In genomic region chr7:73360590-73360989, GRCh38 we compare ENCODE assay signal across 12 cellular contexts. TPM values are rescaled to one million over a fixed set of nuclear protein-coding genes. Genes with fewer than 3 reads are reported as not detected.
"Had no signal": no experiment of that assay in that cellular context is flagged by ENCODE, and none has a peak within 500 bp of the region (broad histone marks: within the 10 kb centered on the region; RNA-seq: fewer than 3 reads in every experiment).

No MANE protein-coding gene starts in this region.

RNA-seq across cellular contexts. Expression of gene FKBP6, which starts 32.6 kb away (rescaled TPM):
- total RNA-seq: OCI-LY7, PC-3, PC-9, Peyer's patch, Right ventricle myocardium inferior, Right ventricle myocardium superior, RPMI7951, SJCRH30, SJSA1, SK-MEL-5, T-cell had no signal
- polyA plus RNA-seq: SK-N-SH had no signal

RNA-seq across cellular contexts. Expression of gene TRIM50, which starts 32.7 kb away (rescaled TPM):
- total RNA-seq: PC-3, PC-9, RPMI7951, SJCRH30, SJSA1, SK-MEL-5, T-cell had no signal
- polyA plus RNA-seq: SK-N-SH had no signal
